Comparison of ENCODE assay signal across 20 cellular contexts in the genomic region with DNA sequence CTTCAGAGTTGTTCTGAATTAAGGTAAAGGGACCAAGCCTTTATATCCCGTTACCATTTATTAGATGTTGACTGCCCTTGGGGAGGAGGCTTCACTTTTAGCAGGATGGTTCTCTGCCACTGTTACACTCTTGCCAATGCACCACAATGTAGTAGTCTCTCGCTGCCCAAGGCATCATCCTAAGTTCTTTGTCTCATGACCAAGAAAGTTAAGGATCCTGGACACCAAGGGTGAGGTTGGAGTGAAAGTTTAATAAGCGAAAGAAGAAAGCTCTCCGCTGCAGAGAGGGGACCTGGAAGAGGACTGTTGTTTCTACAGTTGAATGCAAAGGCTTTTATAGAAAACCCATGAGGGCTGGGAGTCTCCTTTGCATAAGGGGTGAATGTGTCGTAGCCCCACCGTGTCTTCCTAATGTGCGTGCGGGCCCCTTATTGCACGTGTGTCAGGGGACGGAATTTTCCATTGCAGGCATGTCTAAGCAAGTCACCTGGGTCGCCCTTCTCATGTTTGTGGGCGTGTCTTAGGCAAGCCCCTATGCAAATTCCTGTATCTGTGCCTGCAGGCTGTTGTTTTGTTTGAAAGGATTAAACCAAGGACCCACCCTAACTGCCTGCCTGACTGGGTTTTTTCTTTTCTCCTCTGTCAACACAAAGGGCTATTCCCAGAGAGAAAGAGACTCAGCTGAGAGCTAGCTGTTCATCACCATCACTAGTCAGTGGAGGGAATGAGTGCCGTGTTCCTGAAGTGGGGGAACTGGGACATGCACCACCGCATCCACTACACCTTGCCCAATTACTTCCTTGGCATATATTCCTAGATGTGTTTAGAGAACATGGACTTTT. TPM values are rescaled to one million over a fixed set of nuclear protein-coding genes. Genes with fewer than 3 reads are reported as not detected.
DNase-seq lines count a peak whose midpoint lies in the region; ATAC-seq and TF ChIP-seq lines count a peak whose summit lies in the region.
"Had no signal": no experiment of that assay in that cellular context is flagged by ENCODE, and none has a peak within 500 bp of the region (broad histone marks: within the 10 kb centered on the region; RNA-seq: fewer than 3 reads in every experiment).

No MANE protein-coding gene starts in this region.

- dilution Hi-C loops in mammary epithelial cell (cut with HindIII; ENCODE audit: low sequenced_read_pairs): no loop called here

- H3K36me3 ChIP-seq in mammary epithelial cell (ENCODE audit: insufficient read depth, low read length) (no peaks in the 10 kb centered on the region), SU-DHL-6 (ENCODE audit: low read length) (no peaks in the 10 kb centered on the region)
- H3K36me3 ChIP-seq: right atrium auricular region, upper lobe of left lung had no signal

- H3K4me3 ChIP-seq in mammary epithelial cell (replicated peaks in 1 of 3; ENCODE audit: insufficient read depth in 1 of 3, low read depth in 2 of 3, low read length in 3 of 3): no peak overlapping the region
- H3K4me3 ChIP-seq in SU-DHL-6 (ENCODE audit: insufficient read depth, low read length, poor library complexity, severe bottlenecking): no peak overlapping the region
- H3K4me3 ChIP-seq: right atrium auricular region, upper lobe of left lung had no signal

- H3K27ac ChIP-seq in mammary epithelial cell (ENCODE audit: insufficient read depth, low read depth, low read length) (no peak overlapping the region), SU-DHL-6 (ENCODE audit: low read depth, low read length) (peak overlapping the region; percentile 36; the same call in 1 of the 2 replicates)
- H3K27ac ChIP-seq: right atrium auricular region had no signal

- no peak for ATAC-seq in activated T-cell treated with anti-CD3 and anti-CD28 coated beads, Interleukin-2, amount 50 U/mL, for 72 hours (replicated peaks in 1 of 2)
- ATAC-seq: SK-N-SH treated with all-trans-retinoic acid at 6 μM for 48 hours; stimulated activated naive CD8-positive, alpha-beta T cell treated with anti-CD3 and anti-CD28 coated beads, Interleukin-15, Interleukin-2, amounts not matched to agents 100 U/mL and 50 U/mL, for 24 hours had no signal

- H3K9me3 Mint-ChIP-seq in MCF 10A (ENCODE audit: unreplicated experiment): no peaks in the 10 kb centered on the region
- H3K9me3 Mint-ChIP-seq in type B pancreatic cell: peaks cover 9% of the 10 kb centered on the region
- no peaks in the 10 kb centered on the region for H3K9me3 Mint-ChIP-seq in activated T-cell treated with anti-CD3 and anti-CD28 coated beads, Interleukin-2, amount 50 U/mL, for 72 hours
- H3K9me3 Mint-ChIP-seq: activated CD4-positive, alpha-beta T cell treated with anti-CD3 and anti-CD28 coated beads, Interleukin-2, amount 10 ng/mL, durations not matched to agents 24 days and 14 days had no signal

- TF ChIP-seq CTCF in mammary epithelial cell (conservative IDR thresholded peaks at IDR 0.05 in 1 of 2, IDR thresholded peaks at IDR 0.05 in 1 of 2; ENCODE audit: extremely low read depth in 1 of 2, insufficient read depth in 1 of 2, low read depth in 1 of 2, low read length in 2 of 2): no peak
- no peak for TF ChIP-seq CTCF in MCF 10A (IDR thresholded peaks at IDR 0.05; ENCODE audit: unreplicated experiment)
- no peak for TF ChIP-seq CTCF in SU-DHL-6 (IDR thresholded peaks at IDR 0.05; ENCODE audit: insufficient read depth, low read length, poor library complexity, severe bottlenecking)
- TF ChIP-seq CTCF in type B pancreatic cell (conservative IDR thresholded peaks at IDR 0.05): no peak

- BruUV-seq in mammary epithelial cell (replicated peaks; lab: Mats Ljungman, UMichigan): TSS peak; percentile 96
- no TSS peak for BruUV-seq in MCF 10A (replicated peaks; lab: Mats Ljungman, UMichigan)

- in situ Hi-C loops in mammary epithelial cell (cut with MboI; ENCODE audit: low sequenced_read_pairs in 2 of 2): no loop called here

- H3K4me1 Mint-ChIP-seq in MCF 10A (ENCODE audit: insufficient read depth, unreplicated experiment) (no peaks in the 10 kb centered on the region), type B pancreatic cell (ENCODE audit: unreplicated experiment) (peaks cover 18% of the 10 kb centered on the region)
- no peaks in the 10 kb centered on the region for H3K4me1 Mint-ChIP-seq in activated T-cell treated with anti-CD3 and anti-CD28 coated beads, Interleukin-2, amount 50 U/mL, for 72 hours (ENCODE audit: low read depth)

- H3K79me2 ChIP-seq in mammary epithelial cell (ENCODE audit: insufficient read depth, low read length) (no peaks in the 10 kb centered on the region), SU-DHL-6 (ENCODE audit: insufficient read depth, low read length) (no peaks in the 10 kb centered on the region)

- H3K27ac Mint-ChIP-seq in MCF 10A (ENCODE audit: low read depth, unreplicated experiment): no peak overlapping the region
- peak overlapping the region; percentile 88 for H3K27ac Mint-ChIP-seq in type B pancreatic cell
- no peak overlapping the region for H3K27ac Mint-ChIP-seq in activated T-cell treated with anti-CD3 and anti-CD28 coated beads, Interleukin-2, amount 50 U/mL, for 72 hours
- H3K27ac Mint-ChIP-seq: activated CD4-positive, alpha-beta T cell treated with anti-CD3 and anti-CD28 coated beads, Interleukin-2, amount 10 ng/mL, durations not matched to agents 24 days and 14 days had no signal

- H3K9ac ChIP-seq in mammary epithelial cell (ENCODE audit: insufficient read depth, low read length) (no peak overlapping the region), SU-DHL-6 (ENCODE audit: low read length) (no peak overlapping the region)

- POLR2A ChIA-PET in MCF 10A (lab: Yijun Ruan, JAX): no interaction called here

- DNase-seq in mammary epithelial cell (peak; percentile 9), MCF 10A (ENCODE audit: unreplicated experiment) (no peak), iPS DF 4.7 (ENCODE audit: extremely low read depth, low spot score) (peak; percentile 56), type B pancreatic cell (ENCODE audit: extremely low spot score, unreplicated experiment) (no peak), NOMO-1 (lab: John Stamatoyannopoulos, UW; ENCODE audit: unreplicated experiment in 2 of 2) (no peak)
- no peak for DNase-seq in activated T-cell treated with anti-CD3 and anti-CD28 coated beads, Interleukin-2, amount 50 U/mL, for 72 hours
- no peak for DNase-seq in activated naive CD4-positive, alpha-beta T cell treated with Interleukin-2 at 50 U/mL for 16 hours
- DNase-seq: activated CD4-positive, alpha-beta T cell treated with anti-CD3 and anti-CD28 coated beads, Interleukin-2, amount 10 ng/mL, durations not matched to agents 24 days and 14 days; activated naive CD4-positive, alpha-beta T cell; activated T-cell treated with anti-CD3 and anti-CD28 coated beads for 4 hours; aorta; KBM-7; RPMI8226; stimulated activated naive CD8-positive, alpha-beta T cell treated with anti-CD3 and anti-CD28 coated beads, Interleukin-15, Interleukin-2, amounts not matched to agents 100 U/mL and 50 U/mL, for 24 hours had no signal

- no peaks in the 10 kb centered on the region for H3K4me1 ChIP-seq in mammary epithelial cell (ENCODE audit: insufficient read depth, low read length)
- H3K4me1 ChIP-seq: right atrium auricular region, upper lobe of left lung had no signal

- intact Hi-C loops in mammary epithelial cell (cut with micrococcal nuclease) (no loop called here), MCF 10A (cut with micrococcal nuclease) (no loop called here)

- H3K9me3 ChIP-seq in mammary epithelial cell (replicated peaks; ENCODE audit: insufficient read depth, low read length) (no peaks in the 10 kb centered on the region), SU-DHL-6 (ENCODE audit: insufficient read depth, low read length) (no peaks in the 10 kb centered on the region)
- H3K9me3 ChIP-seq: right atrium auricular region, upper lobe of left lung had no signal

- H2AFZ ChIP-seq in mammary epithelial cell (ENCODE audit: low read depth, low read length) (no peak overlapping the region), SU-DHL-6 (ENCODE audit: low read depth, low read length, severe bottlenecking) (peak overlapping the region; percentile 39)

- H3K36me3 Mint-ChIP-seq in MCF 10A (ENCODE audit: insufficient read depth, unreplicated experiment) (no peaks in the 10 kb centered on the region), type B pancreatic cell (peaks cover 5% of the 10 kb centered on the region)
- no peaks in the 10 kb centered on the region for H3K36me3 Mint-ChIP-seq in activated T-cell treated with anti-CD3 and anti-CD28 coated beads, Interleukin-2, amount 50 U/mL, for 72 hours (ENCODE audit: insufficient read depth in 2 of 2)

- WGBS in mammary epithelial cell (ENCODE audit: low coverage, missing lambda C conversion rate): 74% methylated on average over 14 of the region's 14 CpGs

- CTCF ChIA-PET in mammary epithelial cell (lab: Charles Lee; ENCODE audit: low non-redundant PET): no interaction called here
- CTCF ChIA-PET in MCF 10A (lab: Yijun Ruan, JAX): interaction anchor here (1.3 kb wide), 1 partner anchor 35 kb away, joined by 3 read pairs; no protein-coding TSS in a partner anchor

- H3K4me3 Mint-ChIP-seq in MCF 10A (ENCODE audit: unreplicated experiment) (no peak overlapping the region), type B pancreatic cell (peak overlapping the region; percentile 71)
- no peak overlapping the region for H3K4me3 Mint-ChIP-seq in activated T-cell treated with anti-CD3 and anti-CD28 coated beads, Interleukin-2, amount 50 U/mL, for 72 hours
- H3K4me3 Mint-ChIP-seq: activated CD4-positive, alpha-beta T cell treated with anti-CD3 and anti-CD28 coated beads, Interleukin-2, amount 10 ng/mL, durations not matched to agents 24 days and 14 days had no signal

- H3K27me3 ChIP-seq in mammary epithelial cell (ENCODE audit: insufficient read depth, low read length): no peaks in the 10 kb centered on the region
- no peaks in the 10 kb centered on the region for H3K27me3 ChIP-seq in SU-DHL-6 (ENCODE audit: low read length)
- H3K27me3 ChIP-seq: right atrium auricular region, upper lobe of left lung had no signal

- H3K9me2 ChIP-seq in SU-DHL-6 (replicated peaks; ENCODE audit: insufficient read depth, low read length): no peaks in the 10 kb centered on the region

- no peaks in the 10 kb centered on the region for H4K20me1 ChIP-seq in mammary epithelial cell (ENCODE audit: insufficient read depth, low read length)
- no peaks in the 10 kb centered on the region for H4K20me1 ChIP-seq in SU-DHL-6 (ENCODE audit: low read depth, low read length)

- H3F3A ChIP-seq in SU-DHL-6 (ENCODE audit: insufficient read depth): no peaks in the 10 kb centered on the region

- no peak overlapping the region for H3K4me2 ChIP-seq in mammary epithelial cell (ENCODE audit: insufficient read depth, low read depth, low read length)
- peak overlapping the region; percentile 15 for H3K4me2 ChIP-seq in SU-DHL-6 (ENCODE audit: low read depth, low read length, poor library complexity, severe bottlenecking)

- H3K27me3 Mint-ChIP-seq in MCF 10A (ENCODE audit: insufficient read depth, unreplicated experiment) (peaks cover 13% of the 10 kb centered on the region), type B pancreatic cell (no peaks in the 10 kb centered on the region)
- no peaks in the 10 kb centered on the region for H3K27me3 Mint-ChIP-seq in activated T-cell treated with anti-CD3 and anti-CD28 coated beads, Interleukin-2, amount 50 U/mL, for 72 hours (ENCODE audit: low read depth)

RNA-seq across cellular contexts. Expression of gene RNASE1, which starts 17.6 kb away (rescaled TPM):
- total RNA-seq in mammary epithelial cell: not detected
- not detected for polyA plus RNA-seq in mammary epithelial cell
- polyA minus RNA-seq in mammary epithelial cell: not detected
- total RNA-seq in MCF 10A (2022): not detected in 2 replicates
- 476 and 793 TPM in 2 replicates for total RNA-seq in type B pancreatic cell (ENCODE audit: low replicate concordance)
- not detected for total RNA-seq in activated T-cell treated with anti-CD3 and anti-CD28 coated beads, Interleukin-2, amount 50 U/mL, for 72 hours
- total RNA-seq: activated CD4-positive, alpha-beta T cell treated with anti-CD3 and anti-CD28 coated beads, Interleukin-2, amount 10 ng/mL, durations not matched to agents 24 days and 14 days had no signal

RNA-seq across cellular contexts. Expression of gene RNASE6, which starts 39.2 kb away (rescaled TPM):
- total RNA-seq in mammary epithelial cell (not detected), MCF 10A (2022) (not detected in 2 replicates), type B pancreatic cell (ENCODE audit: low replicate concordance) (0.97 and 1.1 TPM in 2 replicates)
- not detected for polyA plus RNA-seq in mammary epithelial cell
- not detected for polyA minus RNA-seq in mammary epithelial cell
- not detected for total RNA-seq in activated T-cell treated with anti-CD3 and anti-CD28 coated beads, Interleukin-2, amount 50 U/mL, for 72 hours

RNA-seq across cellular contexts. Expression of gene EDDM3B, which starts 52.1 kb away (rescaled TPM):
- total RNA-seq in mammary epithelial cell (not detected), MCF 10A (2022) (not detected in 2 replicates), type B pancreatic cell (ENCODE audit: low replicate concordance) (not detected in 2 replicates)
- not detected for polyA plus RNA-seq in mammary epithelial cell
- polyA minus RNA-seq in mammary epithelial cell: not detected
- total RNA-seq in activated T-cell treated with anti-CD3 and anti-CD28 coated beads, Interleukin-2, amount 50 U/mL, for 72 hours: not detected
- total RNA-seq: activated CD4-positive, alpha-beta T cell treated with anti-CD3 and anti-CD28 coated beads, Interleukin-2, amount 10 ng/mL, durations not matched to agents 24 days and 14 days; aorta; mucosa of gallbladder; omental fat pad; right atrium auricular region; upper lobe of left lung had no signal
- polyA plus RNA-seq: aorta had no signal

Comparison
In these comparisons a context has a peak if more than half of its experiments do, and no peak if none do; other contexts are left out.
1. DNase-seq: peak in mammary epithelial cell (single experiment) and iPS DF 4.7 (single experiment); none in MCF 10A (single experiment), type B pancreatic cell (single experiment), activated T-cell treated with anti-CD3 and anti-CD28 coated beads, Interleukin-2, amount 50 U/mL, for 72 hours (0 of 2), activated naive CD4-positive, alpha-beta T cell treated with Interleukin-2 at 50 U/mL for 16 hours (single experiment) and NOMO-1 (0 of 2).
2. RNA of gene RNASE1, which starts 17.6 kb away (total RNA-seq): 476 to 793 TPM in type B pancreatic cell; not detected in mammary epithelial cell, not detected in MCF 10A and not detected in activated T-cell treated with anti-CD3 and anti-CD28 coated beads, Interleukin-2, amount 50 U/mL, for 72 hours; every median in the first group is over 100 times any median in the second.